Comparison of ENCODE assay signal across 1 cellular context in genomic region chrX:54496517-54496852, GRCh38.
TF ChIP-seq lines count a peak whose summit lies in the region.

No MANE protein-coding gene starts in this region.

TF ChIP-seq in HepG2, 621 proteins besides CTCF, POLR2A, EP300 and RAD21:
- no peak for TF ChIP-seq MXD1 (CRISPR knock-in tag; IDR thresholded peaks at IDR 0.05)
- no peak for TF ChIP-seq HDAC1 (CRISPR knock-in tag; IDR thresholded peaks at IDR 0.05)
- TF ChIP-seq ERF (CRISPR knock-in tag; IDR thresholded peaks at IDR 0.05), result no peak
- TF ChIP-seq, protein P1, sequence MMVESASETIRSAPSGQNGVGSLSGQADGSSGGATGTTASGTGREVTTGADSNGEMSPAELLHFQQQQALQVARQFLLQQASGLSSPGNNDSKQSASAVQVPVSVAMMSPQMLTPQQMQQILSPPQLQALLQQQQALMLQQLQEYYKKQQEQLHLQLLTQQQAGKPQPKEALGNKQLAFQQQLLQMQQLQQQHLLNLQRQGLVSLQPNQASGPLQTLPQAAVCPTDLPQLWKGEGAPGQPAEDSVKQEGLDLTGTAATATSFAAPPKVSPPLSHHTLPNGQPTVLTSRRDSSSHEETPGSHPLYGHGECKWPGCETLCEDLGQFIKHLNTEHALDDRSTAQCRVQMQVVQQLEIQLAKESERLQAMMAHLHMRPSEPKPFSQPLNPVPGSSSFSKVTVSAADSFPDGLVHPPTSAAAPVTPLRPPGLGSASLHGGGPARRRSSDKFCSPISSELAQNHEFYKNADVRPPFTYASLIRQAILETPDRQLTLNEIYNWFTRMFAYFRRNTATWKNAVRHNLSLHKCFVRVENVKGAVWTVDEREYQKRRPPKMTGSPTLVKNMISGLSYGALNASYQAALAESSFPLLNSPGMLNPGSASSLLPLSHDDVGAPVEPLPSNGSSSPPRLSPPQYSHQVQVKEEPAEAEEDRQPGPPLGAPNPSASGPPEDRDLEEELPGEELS (CRISPR knock-in tag; IDR thresholded peaks at IDR 0.05), result no peak
- TF ChIP-seq ZNF816 (CRISPR knock-in tag; IDR thresholded peaks at IDR 0.05; ENCODE audit: borderline replicate concordance), result no peak
- no peak for TF ChIP-seq CCDC6 (CRISPR knock-in tag; IDR thresholded peaks at IDR 0.05)
- no peak for TF ChIP-seq ZNF766 (CRISPR knock-in tag; IDR thresholded peaks at IDR 0.05; ENCODE audit: borderline replicate concordance)
